Comparison of ENCODE assay signal across 1 cellular context in genomic region chr1:236677641-236678235, GRCh38.
TF ChIP-seq lines count a peak whose summit lies in the region.

No MANE protein-coding gene starts in this region.

TF ChIP-seq in K562, 482 proteins besides CTCF, POLR2A, EP300 and RAD21:
- peak; percentile 57; the same call in 1 of the 2 replicates for TF ChIP-seq HMBOX1 (IDR thresholded peaks at IDR 0.05)
- TF ChIP-seq ZNF780A (CRISPR knock-in tag; IDR thresholded peaks at IDR 0.05): no peak
